Comparison of ENCODE assay signal across 24 cellular contexts in genomic region chr19:49824662-49825061, GRCh38.
"Had no signal": no experiment of that assay in that cellular context is flagged by ENCODE, and none has a peak within 500 bp of the region (broad histone marks: within the 10 kb centered on the region; RNA-seq: fewer than 3 reads in every experiment).

No MANE protein-coding gene starts in this region.

- H3K27ac ChIP-seq: KMS-11, PC-9, Peyer's patch, SJCRH30 had no signal

- H3K27me3 ChIP-seq: Peyer's patch, SJCRH30 had no signal

- ATAC-seq: HepG2, Right ventricle myocardium inferior, SK-N-SH treated with all-trans-retinoic acid at 6 μM for 48 hours had no signal

- H2AFZ ChIP-seq: PC-9 had no signal

- DNase-seq: IMR-90, Kasumi-1, MM.1S, NCI-H1092 treated with DMSO at 0.1 percent for 48 hours, NCI-H1436, NCI-H187, NCI-H2029, NCI-H2081 treated with DMSO at 0.1 percent for 48 hours, NCI-H2171, NCI-H226, NCI-H446, NCI-H510A, NCI-H524 treated with DMSO at 0.1 percent for 48 hours, NCI-H69, NCI-H774, OCI-M1, PC-9, Peyer's patch, SHP77 treated with DMSO at 0.1 percent for 48 hours, SJCRH30 had no signal

- H3K9ac ChIP-seq: KMS-11 had no signal

- H3K4me2 ChIP-seq: KMS-11, PC-9 had no signal

- H3K9me3 ChIP-seq: Peyer's patch, SJCRH30 had no signal

- H3K4me3 ChIP-seq: PC-9, Peyer's patch, SJCRH30 had no signal
